Comparison of ENCODE assay signal across 1 cellular context in genomic region chr5:76606665-76607064, GRCh38.
TF ChIP-seq lines count a peak whose summit lies in the region.

No MANE protein-coding gene starts in this region.

TF ChIP-seq in IMR-90, 13 proteins besides CTCF, POLR2A, EP300 and RAD21:
- TF ChIP-seq MAFK (IDR thresholded peaks at IDR 0.05; ENCODE audit: low read depth, low read length) (no peak), BHLHE40 (IDR thresholded peaks at IDR 0.05; ENCODE audit: low read depth, low read length) (no peak), RCOR1 (IDR thresholded peaks at IDR 0.05; ENCODE audit: insufficient replicate concordance, low read length) (no peak), MAZ (IDR thresholded peaks at IDR 0.05; ENCODE audit: borderline replicate concordance, low read depth, low read length) (no peak), USF2 (IDR thresholded peaks at IDR 0.05; ENCODE audit: low read depth, low read length) (no peak), CHD1 (IDR thresholded peaks at IDR 0.05; ENCODE audit: low read depth, low read length) (no peak), MXI1 (IDR thresholded peaks at IDR 0.05; ENCODE audit: borderline replicate concordance, low read depth, low read length) (no peak), RFX5 (IDR thresholded peaks at IDR 0.05; ENCODE audit: low read depth, low read length) (no peak), FOS (IDR thresholded peaks at IDR 0.05; ENCODE audit: low read depth, low read length) (no peak), NFE2L2 (IDR thresholded peaks at IDR 0.05; ENCODE audit: low read depth, low read length) (no peak), CEBPB (IDR thresholded peaks at IDR 0.05; ENCODE audit: low read depth, low read length) (no peak), SMC3 (IDR thresholded peaks at IDR 0.05; ENCODE audit: low read depth, low read length) (no peak)
- TF ChIP-seq, protein P1, sequence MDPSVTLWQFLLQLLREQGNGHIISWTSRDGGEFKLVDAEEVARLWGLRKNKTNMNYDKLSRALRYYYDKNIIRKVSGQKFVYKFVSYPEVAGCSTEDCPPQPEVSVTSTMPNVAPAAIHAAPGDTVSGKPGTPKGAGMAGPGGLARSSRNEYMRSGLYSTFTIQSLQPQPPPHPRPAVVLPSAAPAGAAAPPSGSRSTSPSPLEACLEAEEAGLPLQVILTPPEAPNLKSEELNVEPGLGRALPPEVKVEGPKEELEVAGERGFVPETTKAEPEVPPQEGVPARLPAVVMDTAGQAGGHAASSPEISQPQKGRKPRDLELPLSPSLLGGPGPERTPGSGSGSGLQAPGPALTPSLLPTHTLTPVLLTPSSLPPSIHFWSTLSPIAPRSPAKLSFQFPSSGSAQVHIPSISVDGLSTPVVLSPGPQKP (IDR thresholded peaks at IDR 0.05; ENCODE audit: borderline replicate concordance, low read depth, low read length), result no peak
TF ChIP-seq in IMR-90: peak in this region for 0.
